9 cellular contexts compared by ENCODE assay signal in the genomic region with DNA sequence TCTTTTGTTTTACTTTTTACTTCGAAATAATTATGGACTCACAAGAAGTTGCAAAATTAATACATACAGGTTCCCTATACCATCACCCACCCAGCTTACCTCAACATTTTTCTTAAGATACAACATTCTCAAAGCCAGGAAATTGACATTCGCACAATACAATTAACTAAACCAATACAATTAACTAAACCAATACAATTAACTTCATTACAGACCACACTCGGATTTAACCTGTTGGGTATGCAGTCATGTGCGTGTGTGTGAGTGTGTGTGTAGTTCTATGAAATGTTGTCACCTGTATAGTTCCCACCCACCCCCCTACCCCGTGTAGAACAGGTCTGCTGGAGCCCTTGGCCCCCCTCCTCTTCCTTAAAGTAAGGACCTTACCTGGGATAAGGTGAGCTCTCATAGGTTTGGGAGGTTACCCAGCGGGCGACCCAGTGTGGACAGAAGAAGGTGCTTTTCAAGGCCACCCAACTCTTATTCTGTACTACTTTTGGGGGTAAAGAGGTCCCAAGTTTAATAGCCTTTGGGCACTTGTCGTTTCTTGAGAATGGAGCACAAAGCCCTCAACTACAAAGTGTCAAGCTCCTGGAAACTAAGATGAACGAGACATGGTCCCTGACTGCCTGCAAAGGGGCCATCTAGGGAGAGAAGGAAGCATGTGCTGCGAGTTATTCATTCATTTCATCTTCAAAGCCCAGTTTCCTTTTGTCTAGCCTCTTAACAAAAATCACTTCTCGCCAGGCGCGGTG. TPM values are rescaled to one million over a fixed set of nuclear protein-coding genes. Genes with fewer than 3 reads are reported as not detected.
A peak's percentile ranks its signal among the peaks of the same experiment; 100 is the strongest.
DNase-seq lines count a peak whose midpoint lies in the region; ATAC-seq and TF ChIP-seq lines count a peak whose summit lies in the region.
"Had no signal": no experiment of that assay in that cellular context is flagged by ENCODE, and none has a peak within 500 bp of the region (broad histone marks: within the 10 kb centered on the region; RNA-seq: fewer than 3 reads in every experiment).

No MANE protein-coding gene starts in this region.

- H3K27ac ChIP-seq in left ventricle myocardium inferior (replicated peaks) (peak overlapping the region; percentile 99), upper lobe of right lung (peak overlapping the region; percentile 95)

- ATAC-seq in Right ventricle myocardium superior (ENCODE audit: poor library complexity): no peak
- no peak for ATAC-seq in memory B cell (ENCODE audit: low read depth)
- no peak for ATAC-seq in upper lobe of right lung
- ATAC-seq in HG02610 (IDR thresholded peaks at IDR 0.05; ENCODE audit: unreplicated experiment): no peak

- TF ChIP-seq CTCF in left ventricle myocardium inferior (IDR thresholded peaks at IDR 0.05; ENCODE audit: borderline replicate concordance) (no peak), upper lobe of right lung (IDR thresholded peaks at IDR 0.05) (no peak)

- intact Hi-C loops in left ventricle myocardium inferior (cut with micrococcal nuclease): loop anchor here (10.0 kb wide), 1 partner anchor 47 kb away; the partner anchor contains the start of gene SRSF3
- intact Hi-C loops in Right ventricle myocardium superior (cut with DNase I): loop anchor here (5.0 kb wide), 1 partner anchor 44 kb away; the partner anchor contains the start of gene SRSF3
- intact Hi-C loops in upper lobe of right lung (cut with DNase I): no loop called here

- peaks cover 47% of the 10 kb centered on the region for H3K4me1 ChIP-seq in left ventricle myocardium inferior
- peaks cover 31% of the 10 kb centered on the region for H3K4me1 ChIP-seq in adipocyte (ENCODE audit: control insufficient read depth, insufficient read depth, low read length)
- H3K4me1 ChIP-seq in upper lobe of right lung: peaks cover 23% of the 10 kb centered on the region

- H3K27ac Mint-ChIP-seq in memory B cell: peak overlapping the region; percentile 91

- H3K4me3 ChIP-seq in left ventricle myocardium inferior: peak overlapping the region; percentile 99
- peak overlapping the region; percentile 99 for H3K4me3 ChIP-seq in adipocyte (ENCODE audit: low read length)
- H3K4me3 ChIP-seq in upper lobe of right lung: peak overlapping the region; percentile 95

- peak overlapping the region; percentile 99 for H3K4me3 Mint-ChIP-seq in memory B cell

- H3K4me1 Mint-ChIP-seq in memory B cell: peaks cover 32% of the 10 kb centered on the region

- no peaks in the 10 kb centered on the region for H3K27me3 Mint-ChIP-seq in memory B cell

- peaks cover 2% of the 10 kb centered on the region for H3K36me3 Mint-ChIP-seq in memory B cell

- no peak for DNase-seq in left ventricle myocardium inferior
- no peak for DNase-seq in Right ventricle myocardium superior
- DNase-seq in adipocyte (ENCODE audit: low read depth): no peak
- DNase-seq in memory B cell (ENCODE audit: low spot score in 2 of 2): no peak
- no peak for DNase-seq in upper lobe of right lung
- DNase-seq in LoVo (ENCODE audit: low spot score): no peak
- no peak for DNase-seq in stimulated activated naive CD4-positive, alpha-beta T cell treated with Interleukin-2 at 50 U/mL for 16 hours (lab: John Stamatoyannopoulos, UW)

- H3K27me3 ChIP-seq in left ventricle myocardium inferior (ENCODE audit: low read depth) (no peaks in the 10 kb centered on the region), adipocyte (replicated peaks; ENCODE audit: control insufficient read depth, insufficient read depth, low read length) (no peaks in the 10 kb centered on the region), upper lobe of right lung (no peaks in the 10 kb centered on the region)
- H3K27me3 ChIP-seq: ovary had no signal

- H3K9ac ChIP-seq in adipocyte (ENCODE audit: low read length): peak overlapping the region; percentile 99

- no peaks in the 10 kb centered on the region for H3K9me3 Mint-ChIP-seq in memory B cell

- H3K36me3 ChIP-seq in left ventricle myocardium inferior (no peaks in the 10 kb centered on the region), adipocyte (ENCODE audit: control insufficient read depth, insufficient read depth, low read length, severe bottlenecking) (no peaks in the 10 kb centered on the region), upper lobe of right lung (no peaks in the 10 kb centered on the region)
- H3K36me3 ChIP-seq: ovary had no signal

- H3K9me3 ChIP-seq in left ventricle myocardium inferior (replicated peaks): no peaks in the 10 kb centered on the region
- no peaks in the 10 kb centered on the region for H3K9me3 ChIP-seq in adipocyte (ENCODE audit: control insufficient read depth, low read length)
- H3K9me3 ChIP-seq in upper lobe of right lung: no peaks in the 10 kb centered on the region
- H3K9me3 ChIP-seq: ovary had no signal

RNA-seq across cellular contexts. Expression of gene STK38, which starts 0.5 kb away (rescaled TPM):
- 25.5 TPM for total RNA-seq in left ventricle myocardium inferior
- total RNA-seq in Right ventricle myocardium superior: 21.2 TPM
- 27.8 TPM for total RNA-seq in upper lobe of right lung

RNA-seq across cellular contexts. Expression of gene SRSF3, which starts 46.3 kb away (rescaled TPM):
- 119 TPM for total RNA-seq in left ventricle myocardium inferior
- 122 TPM for total RNA-seq in Right ventricle myocardium superior
- total RNA-seq in upper lobe of right lung: 169 TPM
